ENCODE assay signal across 2 cellular contexts in genomic region chr12:48909698-48910097, GRCh38. TPM values are rescaled to one million over a fixed set of nuclear protein-coding genes. Genes with fewer than 3 reads are reported as not detected.
"Had no signal": no experiment of that assay in that cellular context is flagged by ENCODE, and none has a peak within 500 bp of the region (broad histone marks: within the 10 kb centered on the region; RNA-seq: fewer than 3 reads in every experiment).

No MANE protein-coding gene starts in this region.

RNA-seq across cellular contexts. Expression of gene RND1, which starts 44.0 kb away (rescaled TPM):
- total RNA-seq: RPMI7951, SJSA1 had no signal
